22 cellular contexts compared by ENCODE assay signal in the genomic region with DNA sequence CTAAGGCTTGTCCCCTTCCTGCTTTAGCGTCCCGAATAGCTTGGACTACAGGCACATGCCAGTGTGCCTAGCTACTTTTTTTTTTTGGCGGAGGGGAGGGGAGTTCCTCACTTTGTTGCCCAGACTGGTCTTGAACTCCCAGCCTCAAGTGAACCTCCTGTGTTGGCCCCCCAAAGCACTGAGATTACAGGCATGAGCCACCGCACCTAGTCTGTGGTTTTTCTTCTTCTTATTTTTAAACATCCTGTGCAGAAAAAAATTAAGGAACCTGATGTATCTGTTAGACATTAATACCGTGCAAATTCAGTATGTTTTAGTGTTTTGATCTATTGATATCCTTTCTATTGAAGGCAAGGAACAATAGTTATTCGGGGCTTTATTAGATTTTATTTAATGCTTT. TPM values are rescaled to one million over a fixed set of nuclear protein-coding genes. Genes with fewer than 3 reads are reported as not detected.
DNase-seq lines count a peak whose midpoint lies in the region; ATAC-seq and TF ChIP-seq lines count a peak whose summit lies in the region.
"Had no signal": no experiment of that assay in that cellular context is flagged by ENCODE, and none has a peak within 500 bp of the region (broad histone marks: within the 10 kb centered on the region; RNA-seq: fewer than 3 reads in every experiment).

No MANE protein-coding gene starts in this region.

- 98% methylated on average over 3 of the region's 6 CpGs for WGBS in mesenchymal stem cell

- H4K8ac ChIP-seq in mesenchymal stem cell (ENCODE audit: low read length), result peak overlapping the region; percentile 50

- H3K4me1 Mint-ChIP-seq in activated CD4-positive, alpha-beta T cell treated with anti-CD3 and anti-CD28 coated beads, Interleukin-2, amount 10 ng/mL, durations not matched to agents 24 days and 14 days, result peaks cover 52% of the 10 kb centered on the region
- H3K4me1 Mint-ChIP-seq in GM23338 (peaks cover 53% of the 10 kb centered on the region), T-helper 17 cell (peaks cover 42% of the 10 kb centered on the region)

- peaks cover 4% of the 10 kb centered on the region for H3K9me3 Mint-ChIP-seq in activated CD4-positive, alpha-beta T cell treated with anti-CD3 and anti-CD28 coated beads, Interleukin-2, amount 10 ng/mL, durations not matched to agents 24 days and 14 days
- H3K9me3 Mint-ChIP-seq in GM23338, result peaks cover 3% of the 10 kb centered on the region; the same call in 2 of the 3 replicates
- H3K9me3 Mint-ChIP-seq: neural crest cell had no signal

- H4K91ac ChIP-seq in mesenchymal stem cell (ENCODE audit: low read length), result no peak overlapping the region

- H3K9ac ChIP-seq in mesenchymal stem cell (ENCODE audit: low read length), result no peak overlapping the region

- ATAC-seq in GM23338, result no peak
- peak; percentile 24 for ATAC-seq in T-helper 17 cell
- ATAC-seq in GM19023 (IDR thresholded peaks at IDR 0.05; ENCODE audit: unreplicated experiment), result no peak
- ATAC-seq: Right ventricle myocardium inferior had no signal

- H3K14ac ChIP-seq in mesenchymal stem cell (ENCODE audit: low read length in 2 of 2), result no peak overlapping the region

- no peaks in the 10 kb centered on the region for H3K9me2 ChIP-seq in GM23338 (ENCODE audit: insufficient read depth)

- no peak overlapping the region for H2BK15ac ChIP-seq in mesenchymal stem cell (ENCODE audit: low read depth, poor library complexity, severe bottlenecking)

- peak overlapping the region; percentile 28 for H3K4me3 Mint-ChIP-seq in activated CD4-positive, alpha-beta T cell treated with anti-CD3 and anti-CD28 coated beads, Interleukin-2, amount 10 ng/mL, durations not matched to agents 24 days and 14 days
- no peak overlapping the region for H3K4me3 Mint-ChIP-seq in GM23338
- H3K4me3 Mint-ChIP-seq in T-helper 17 cell, result no peak overlapping the region
- H3K4me3 Mint-ChIP-seq: neural crest cell had no signal

- H3K4me3 ChIP-seq in GM23338, result no peak overlapping the region
- no peak overlapping the region for H3K4me3 ChIP-seq in mesenchymal stem cell (ENCODE audit: insufficient read depth in 1 of 2, low read depth in 1 of 2, low read length in 2 of 2)
- H3K4me3 ChIP-seq: esophagus muscularis mucosa, uterus had no signal

- H3K27ac Mint-ChIP-seq in activated CD4-positive, alpha-beta T cell treated with anti-CD3 and anti-CD28 coated beads, Interleukin-2, amount 10 ng/mL, durations not matched to agents 24 days and 14 days, result no peak overlapping the region
- H3K27ac Mint-ChIP-seq in GM23338 (peak overlapping the region; percentile 88; the same call in 1 of the 2 replicates), T-helper 17 cell (peak overlapping the region; percentile 81)

- H2BK5ac ChIP-seq in mesenchymal stem cell (ENCODE audit: low read depth, low read length, poor library complexity, severe bottlenecking), result no peak overlapping the region

- H2AK5ac ChIP-seq in mesenchymal stem cell (ENCODE audit: low read length, severe bottlenecking), result peak overlapping the region; percentile 31

- H3K23ac ChIP-seq in mesenchymal stem cell (ENCODE audit: low read length in 2 of 2), result no peak overlapping the region

- H3K27me3 ChIP-seq in GM23338 (ENCODE audit: insufficient read depth) (no peaks in the 10 kb centered on the region), mesenchymal stem cell (ENCODE audit: control insufficient read depth in 1 of 2, insufficient read depth in 1 of 2, low read length in 2 of 2) (no peaks in the 10 kb centered on the region)
- H3K27me3 ChIP-seq: BE2C, esophagus muscularis mucosa, uterus had no signal

- no peak overlapping the region for H2BK120ac ChIP-seq in mesenchymal stem cell (ENCODE audit: low read depth, low read length)

- H3K36me3 ChIP-seq in GM23338 (ENCODE audit: insufficient read depth) (no peaks in the 10 kb centered on the region), mesenchymal stem cell (ENCODE audit: control insufficient read depth in 1 of 2, insufficient read depth in 2 of 2, low read depth in 1 of 2, low read length in 2 of 2) (peaks cover 4 to 16% of the 10 kb centered on the region in 2 experiments)
- H3K36me3 ChIP-seq: BE2C, esophagus muscularis mucosa, uterus had no signal

- H3K79me2 ChIP-seq in GM23338 (replicated peaks; ENCODE audit: insufficient read depth), result peaks cover 98% of the 10 kb centered on the region

- H2AFZ ChIP-seq in GM23338, result no peak overlapping the region
- H2AFZ ChIP-seq in mesenchymal stem cell (ENCODE audit: low read depth, low read length), result no peak overlapping the region

- H3K4ac ChIP-seq in mesenchymal stem cell (ENCODE audit: low read depth in 1 of 2, low read length in 2 of 2), result no peak overlapping the region

- no peaks in the 10 kb centered on the region for H3K27me3 Mint-ChIP-seq in activated CD4-positive, alpha-beta T cell treated with anti-CD3 and anti-CD28 coated beads, Interleukin-2, amount 10 ng/mL, durations not matched to agents 24 days and 14 days
- H3K27me3 Mint-ChIP-seq in GM23338 (ENCODE audit: insufficient read depth, low read depth, poor library complexity) (peaks cover 2% of the 10 kb centered on the region), T-helper 17 cell (no peaks in the 10 kb centered on the region)

- H3K4me1 ChIP-seq in GM23338 (ENCODE audit: insufficient read depth) (peaks cover 12% of the 10 kb centered on the region), mesenchymal stem cell (ENCODE audit: control insufficient read depth, insufficient read depth, low read depth, low read length) (peaks cover 9% of the 10 kb centered on the region)
- H3K4me1 ChIP-seq: BE2C, uterus had no signal

- H3K4me2 ChIP-seq in GM23338, result no peak overlapping the region
- no peak overlapping the region for H3K4me2 ChIP-seq in mesenchymal stem cell (ENCODE audit: low read length, poor library complexity, severe bottlenecking)

- H4K20me1 ChIP-seq in GM23338 (replicated peaks; ENCODE audit: insufficient read depth), result peaks cover 8% of the 10 kb centered on the region; the same call in 1 of the 2 replicates

- H3K9me3 ChIP-seq in T-helper 17 cell (ENCODE audit: control insufficient read depth, low read length, poor library complexity, severe bottlenecking) (no peaks in the 10 kb centered on the region), mesenchymal stem cell (ENCODE audit: control insufficient read depth, low read length) (no peaks in the 10 kb centered on the region)
- H3K9me3 ChIP-seq: BE2C, esophagus muscularis mucosa, uterus had no signal

- H2BK12ac ChIP-seq in mesenchymal stem cell (ENCODE audit: low read length in 2 of 2), result no peak overlapping the region

- peak overlapping the region in 1 of 2 experiments; percentile 49 for H3K18ac ChIP-seq in mesenchymal stem cell (ENCODE audit: low read depth in 1 of 2, low read length in 2 of 2)

- DNase-seq in activated CD4-positive, alpha-beta T cell treated with anti-CD3 and anti-CD28 coated beads, Interleukin-2, amount 10 ng/mL, durations not matched to agents 24 days and 14 days, result no peak
- no peak for DNase-seq in activated CD4-positive, alpha-beta T cell treated with anti-CD3 and anti-CD28 coated beads, Interleukin-2, amount 50 U/mL, for 48 hours
- no peak for DNase-seq in GM23338 (ENCODE audit: low spot score)
- DNase-seq in T-helper 17 cell, result no peak
- DNase-seq in mesenchymal stem cell, result no peak
- no peak for DNase-seq in NCI-H2029 treated with DMSO at 0.1 percent for 48 hours (lab: John Stamatoyannopoulos, UW)
- DNase-seq in NCI-H1930 (lab: John Stamatoyannopoulos, UW), result no peak
- DNase-seq: 8988T; activated CD8-positive, alpha-beta memory T cell treated with anti-CD3 and anti-CD28 coated beads for 24 hours; amygdala; BE2C; central memory CD4-positive, alpha-beta T cell; DMS 273 treated with DMSO at 0.1 percent for 48 hours; effector CD4-positive, alpha-beta T cell; NCI-H446 treated with DMSO at 0.1 percent for 48 hours; small intestine; stimulated activated CD4-positive, alpha-beta T cell treated with anti-CD3 and anti-CD28 coated beads, Interleukin-4, amount 100 ng/mL, for 1 hour; uterus had no signal

- H3K36me3 Mint-ChIP-seq in activated CD4-positive, alpha-beta T cell treated with anti-CD3 and anti-CD28 coated beads, Interleukin-2, amount 10 ng/mL, durations not matched to agents 24 days and 14 days (ENCODE audit: low read depth), result peaks cover 49% of the 10 kb centered on the region
- H3K36me3 Mint-ChIP-seq in GM23338 (ENCODE audit: low read depth) (peaks cover 16% of the 10 kb centered on the region; the same call in 2 of the 3 replicates), T-helper 17 cell (ENCODE audit: low read depth) (no peaks in the 10 kb centered on the region)

- peaks cover 18% of the 10 kb centered on the region for H3K79me1 ChIP-seq in mesenchymal stem cell (replicated peaks; ENCODE audit: low read length, poor library complexity, severe bottlenecking)

- TF ChIP-seq CTCF in GM23338 (conservative IDR thresholded peaks at IDR 0.05; ENCODE audit: low read depth in 2 of 2), result no peak

- H3F3A ChIP-seq in GM23338 (replicated peaks; ENCODE audit: low read depth), result no peaks in the 10 kb centered on the region

- H3K27ac ChIP-seq in GM23338 (ENCODE audit: low read depth), result no peak overlapping the region
- no peak overlapping the region for H3K27ac ChIP-seq in mesenchymal stem cell (ENCODE audit: low read length, poor library complexity, severe bottlenecking)
- H3K27ac ChIP-seq: esophagus muscularis mucosa, uterus had no signal

- intact Hi-C loops in activated CD4-positive, alpha-beta T cell treated with anti-CD3 and anti-CD28 coated beads, Interleukin-2, amount 10 ng/mL, durations not matched to agents 24 days and 14 days (cut with micrococcal nuclease), result no loop called here

TF ChIP-seq in GM23338, 12 proteins besides CTCF, POLR2A, EP300 and RAD21 (continues in another document):
- TF ChIP-seq ZNF331 (CRISPR knock-in tag; IDR thresholded peaks at IDR 0.05; ENCODE audit: low read depth) (no peak), NANOG (IDR thresholded peaks at IDR 0.05; ENCODE audit: borderline replicate concordance) (no peak)

RNA-seq across cellular contexts. Expression of gene HIVEP1, which starts 25.7 kb away (rescaled TPM):
- total RNA-seq in activated CD4-positive, alpha-beta T cell treated with anti-CD3 and anti-CD28 coated beads, Interleukin-2, amount 10 ng/mL, durations not matched to agents 24 days and 14 days, result 55.3 and 57.6 TPM in 2 replicates
- total RNA-seq in GM23338 (2014; rRNA removed; shearing (Covaris generic)), result 16.5 and 21.7 TPM in 2 replicates
- polyA plus RNA-seq in GM23338 (2016; fragmentation: Nextera tagmentation; extraction: Ambion mirVana), result 7.7 and 10.1 TPM in 2 replicates
- total RNA-seq in T-helper 17 cell, result 10 to 100 TPM; 63.4 to 70.0 TPM
- 13.8 TPM for polyA plus RNA-seq in mesenchymal stem cell (2013, experiment 1 of 2)
- polyA plus RNA-seq in mesenchymal stem cell (2013, experiment 2 of 2), result 11.2 TPM
